14 cellular contexts compared by ENCODE assay signal in genomic region chrX:124395145-124395858, GRCh38. TPM values are rescaled to one million over a fixed set of nuclear protein-coding genes. Genes with fewer than 3 reads are reported as not detected.
DNase-seq lines count a peak whose midpoint lies in the region; ATAC-seq and TF ChIP-seq lines count a peak whose summit lies in the region.
"Had no signal": no experiment of that assay in that cellular context is flagged by ENCODE, and none has a peak within 500 bp of the region (broad histone marks: within the 10 kb centered on the region; RNA-seq: fewer than 3 reads in every experiment).

No MANE protein-coding gene starts in this region.

- peak overlapping the region; percentile 7 to 83 (median 26) for H3K4me3 Mint-ChIP-seq in CD4-positive, alpha-beta memory T cell
- peak overlapping the region; percentile 23 to 66 (median 49) for H3K4me3 Mint-ChIP-seq in T-cell
- H3K4me3 Mint-ChIP-seq: H9 had no signal

- intact Hi-C loops in CD4-positive, alpha-beta memory T cell (cut with micrococcal nuclease) = no loop called here
- intact Hi-C loops in left lung (cut with DNase I) = no loop called here

- peaks cover 15 to 38% (median 26%) of the 10 kb centered on the region in 4 donors for H3K4me1 Mint-ChIP-seq in CD4-positive, alpha-beta memory T cell
- H3K4me1 Mint-ChIP-seq in T-cell = peaks cover 31 to 35% (median 34%) of the 10 kb centered on the region in 3 donors

- H3K27me3 Mint-ChIP-seq in CD4-positive, alpha-beta memory T cell = no peaks in the 10 kb centered on the region
- H3K27me3 Mint-ChIP-seq in T-cell = peaks cover 0 to 4% of the 10 kb centered on the region in 2 donors

- H3K4me1 ChIP-seq in CD4-positive, alpha-beta memory T cell (ENCODE audit: insufficient read depth, low read length) = peaks cover 25% of the 10 kb centered on the region
- no peaks in the 10 kb centered on the region for H3K4me1 ChIP-seq in left lung
- H3K4me1 ChIP-seq: colonic mucosa, Peyer's patch had no signal

- no peak overlapping the region for H3K4me3 ChIP-seq in CD4-positive, alpha-beta memory T cell (ENCODE audit: low read length in 2 of 2)
- no peak overlapping the region for H3K4me3 ChIP-seq in left lung
- no peak overlapping the region for H3K4me3 ChIP-seq in H7 (ENCODE audit: insufficient read depth, low read depth, low read length)
- H3K4me3 ChIP-seq: colonic mucosa, Peyer's patch had no signal

- H3K36me3 Mint-ChIP-seq in CD4-positive, alpha-beta memory T cell = peaks cover 7 to 8% of the 10 kb centered on the region in 2 donors
- no peaks in the 10 kb centered on the region for H3K36me3 Mint-ChIP-seq in T-cell

- no peaks in the 10 kb centered on the region for H3K27me3 ChIP-seq in CD4-positive, alpha-beta memory T cell (ENCODE audit: insufficient read depth, low read length)
- H3K27me3 ChIP-seq in left lung = no peaks in the 10 kb centered on the region
- H3K27me3 ChIP-seq in H7 (ENCODE audit: control insufficient read depth, insufficient read depth, low read length) = no peaks in the 10 kb centered on the region
- H3K27me3 ChIP-seq: colonic mucosa, Peyer's patch had no signal

- H3K27ac ChIP-seq in CD4-positive, alpha-beta memory T cell (ENCODE audit: low read depth, low read length) = no peak overlapping the region
- H3K27ac ChIP-seq in left lung = no peak overlapping the region
- H3K27ac ChIP-seq: colonic mucosa, Peyer's patch had no signal

- ATAC-seq in GM19035 (IDR thresholded peaks at IDR 0.05; ENCODE audit: unreplicated experiment) (peak; percentile 57), HG02938 (IDR thresholded peaks at IDR 0.05; ENCODE audit: unreplicated experiment) (peak; percentile 63), T-cell (replicated peaks in 1 of 4) (peak; percentile 34 to 85 (median 70)), left lung (no peak)

- H3K9me3 Mint-ChIP-seq in CD4-positive, alpha-beta memory T cell = no peaks in the 10 kb centered on the region
- H3K9me3 Mint-ChIP-seq in T-cell = no peaks in the 10 kb centered on the region
- H3K9me3 Mint-ChIP-seq: H9 had no signal

- H3K27ac Mint-ChIP-seq in CD4-positive, alpha-beta memory T cell = peak overlapping the region; percentile 0 to 83 (median 42)
- H3K27ac Mint-ChIP-seq in T-cell = peak overlapping the region; percentile 59 to 84
- H3K27ac Mint-ChIP-seq: H9 had no signal

- POLR2A ChIA-PET in CD4-positive, alpha-beta memory T cell (lab: Charles Lee; ENCODE audit: partially characterized antibody) = interaction anchor here (0.9 kb wide), 1 partner anchor 33 kb away, joined by 4 read pairs; no protein-coding TSS in a partner anchor
- POLR2A ChIA-PET in T-cell (lab: Charles Lee) = no interaction called here

- TF ChIP-seq CTCF in left lung (IDR thresholded peaks at IDR 0.05) = no peak

- no peaks in the 10 kb centered on the region for H3K36me3 ChIP-seq in CD4-positive, alpha-beta memory T cell (ENCODE audit: insufficient read depth, low read length)
- no peaks in the 10 kb centered on the region for H3K36me3 ChIP-seq in left lung
- no peaks in the 10 kb centered on the region for H3K36me3 ChIP-seq in H7 (replicated peaks; ENCODE audit: control insufficient read depth, insufficient read depth, low read length)
- H3K36me3 ChIP-seq: colonic mucosa, Peyer's patch had no signal

- no peaks in the 10 kb centered on the region for H3K9me3 ChIP-seq in CD4-positive, alpha-beta memory T cell (ENCODE audit: control insufficient read depth in 1 of 2, low read length in 2 of 2)
- no peaks in the 10 kb centered on the region for H3K9me3 ChIP-seq in left lung
- H3K9me3 ChIP-seq: colonic mucosa, Peyer's patch had no signal

- CTCF ChIA-PET in CD4-positive, alpha-beta memory T cell (lab: Charles Lee; ENCODE audit: partially characterized antibody) = interaction anchor here (1.1 to 3.1 kb wide), 2 partner anchors 8 to 10 kb away, joined by 3 to 15 read pairs; no protein-coding TSS in a partner anchor
- CTCF ChIA-PET in T-cell (lab: Charles Lee) = interaction anchor here in 1 of 2 donors (0.7 to 1.3 kb wide), 2 partner anchors 11 to 1022 kb away, joined by 3 to 8 read pairs; no protein-coding TSS in a partner anchor

- peak in 4 of 5 donors; percentile 15 to 38 (median 28) for DNase-seq in CD4-positive, alpha-beta memory T cell
- DNase-seq in T-cell (no peak), left lung (no peak), CD1c-positive myeloid dendritic cell (ENCODE audit: extremely low spot score) (no peak), H7 (no peak)
- DNase-seq in stimulated activated CD4-positive, alpha-beta T cell treated with anti-CD3 and anti-CD28 coated beads, Interleukin-4, amount 100 ng/mL, for 1 hour = no peak
- DNase-seq: colonic mucosa; H9; IMR-90; Peyer's patch; stimulated activated CD4-positive, alpha-beta T cell treated with anti-CD3 and anti-CD28 coated beads, Interleukin-2, amount 100 ng/mL, for 48 hours had no signal

RNA-seq across cellular contexts. Expression of gene SH2D1A, which starts 48.9 kb away (rescaled TPM):
- total RNA-seq in CD4-positive, alpha-beta memory T cell = 10 to 100 TPM; 50.3 to 53.1 TPM
- polyA plus RNA-seq in CD4-positive, alpha-beta memory T cell = 10 to 100 TPM; 64.3 to 85.1 TPM
- total RNA-seq in T-cell (10 to 100 TPM; 32.1 to 43.8 (median 39.0) TPM), left lung (1 to 10 TPM in 1 of 2 donors, under 1 TPM in 1; 0.44 to 1.1 TPM)
- total RNA-seq in H7 (2014; rRNA removed; shearing (Covaris generic)) = not detected in 2 replicates
- total RNA-seq: fibroblast of villous mesenchyme, H9, IMR-90 had no signal
- polyA plus RNA-seq: IMR-90 had no signal

Comparison
In these comparisons a context has a peak if more than half of its experiments do, and no peak if none do; other contexts are left out.
1. DNase-seq: peak in CD4-positive, alpha-beta memory T cell (4 of 5); none in T-cell (0 of 34), left lung (0 of 2), CD1c-positive myeloid dendritic cell (single experiment), H7 (single experiment) and stimulated activated CD4-positive, alpha-beta T cell treated with anti-CD3 and anti-CD28 coated beads, Interleukin-4, amount 100 ng/mL, for 1 hour (single experiment).
2. RNA of gene SH2D1A, which starts 48.9 kb away (total RNA-seq): 50.3 to 53.1 TPM in CD4-positive, alpha-beta memory T cell and 32.1 to 43.8 TPM in T-cell; 0.44 to 1.1 TPM in left lung and not detected in H7; every median in the first group is over 10 times any median in the second.